Comparison of ENCODE assay signal across 18 cellular contexts in the genomic region with DNA sequence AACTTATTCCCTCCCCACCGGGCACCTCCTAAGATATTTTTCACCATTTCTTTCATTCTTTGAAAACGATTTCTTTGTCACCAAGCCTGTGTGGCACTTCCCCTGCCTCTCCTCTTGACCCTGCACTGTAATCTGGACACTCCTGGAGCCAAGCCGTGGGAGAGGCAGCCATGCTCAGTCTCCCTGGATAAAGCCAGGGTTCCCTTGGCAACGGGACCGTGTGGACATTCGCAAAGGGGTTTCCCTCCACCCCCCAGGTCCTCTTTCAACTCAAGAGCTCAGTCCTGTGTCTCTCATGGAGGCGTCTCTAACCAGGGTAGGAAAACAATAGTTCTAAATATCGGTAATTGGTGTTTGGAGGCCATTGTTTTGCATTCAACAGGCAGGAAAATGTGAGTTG. TPM values are rescaled to one million over a fixed set of nuclear protein-coding genes. Genes with fewer than 3 reads are reported as not detected.
A peak's percentile ranks its signal among the peaks of the same experiment; 100 is the strongest.
DNase-seq lines count a peak whose midpoint lies in the region; ATAC-seq, FAIRE-seq and TF ChIP-seq lines count a peak whose summit lies in the region.
"Had no signal": no experiment of that assay in that cellular context is flagged by ENCODE, and none has a peak within 500 bp of the region (broad histone marks: within the 10 kb centered on the region; RNA-seq: fewer than 3 reads in every experiment).

A gene with protein sequence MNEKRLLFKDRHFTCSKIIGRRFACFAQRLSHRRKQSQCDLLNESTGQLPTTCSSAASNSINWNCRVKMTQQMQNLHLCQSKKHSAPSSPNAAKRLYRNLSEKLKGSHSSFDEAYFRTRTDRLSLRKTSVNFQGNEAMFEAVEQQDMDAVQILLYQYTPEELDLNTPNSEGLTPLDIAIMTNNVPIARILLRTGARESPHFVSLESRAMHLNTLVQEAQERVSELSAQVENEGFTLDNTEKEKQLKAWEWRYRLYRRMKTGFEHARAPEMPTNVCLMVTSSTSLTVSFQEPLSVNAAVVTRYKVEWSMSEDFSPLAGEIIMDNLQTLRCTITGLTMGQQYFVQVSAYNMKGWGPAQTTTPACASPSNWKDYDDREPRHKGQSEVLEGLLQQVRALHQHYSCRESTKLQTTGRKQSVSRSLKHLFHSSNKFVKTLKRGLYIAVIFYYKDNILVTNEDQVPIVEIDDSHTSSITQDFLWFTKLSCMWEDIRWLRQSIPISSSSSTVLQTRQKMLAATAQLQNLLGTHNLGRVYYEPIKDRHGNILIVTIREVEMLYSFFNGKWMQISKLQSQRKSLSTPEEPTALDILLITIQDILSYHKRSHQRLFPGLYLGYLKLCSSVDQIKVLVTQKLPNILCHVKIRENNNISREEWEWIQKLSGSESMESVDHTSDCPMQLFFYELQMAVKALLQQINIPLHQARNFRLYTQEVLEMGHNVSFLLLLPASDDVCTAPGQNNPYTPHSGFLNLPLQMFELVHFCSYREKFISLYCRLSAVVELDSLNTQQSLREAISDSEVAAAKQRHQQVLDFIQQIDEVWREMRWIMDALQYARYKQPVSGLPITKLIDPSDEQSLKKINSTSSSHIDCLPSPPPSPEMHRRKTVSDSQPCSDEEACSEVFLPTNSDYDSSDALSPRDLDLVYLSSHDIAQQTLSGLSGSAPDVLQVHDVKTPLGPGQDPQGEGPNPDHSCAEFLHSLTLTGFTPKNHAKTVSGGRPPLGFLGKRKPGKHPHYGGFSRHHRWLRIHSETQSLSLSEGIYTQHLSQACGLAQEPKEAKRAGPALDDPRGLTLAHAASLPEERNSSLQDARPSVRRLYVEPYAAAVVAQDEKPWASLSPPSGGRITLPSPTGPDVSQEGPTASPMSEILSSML (plus strand): TSS at position 261 of the 400 bp plus-strand sequence. CDS start 59,193 bp downstream, outside the sequence.

- 40% methylated on average over 8 of the region's 8 CpGs for WGBS in urinary bladder

- H3K4me1 ChIP-seq in urinary bladder (ENCODE audit: insufficient read depth) (peaks cover 2% of the 10 kb centered on the region), left ventricle myocardium inferior (no peaks in the 10 kb centered on the region)

- H3K9me3 ChIP-seq in left ventricle myocardium inferior (replicated peaks): no peaks in the 10 kb centered on the region

- no peak within 1 kb of the TSS for H3K4me3 Mint-ChIP-seq in stimulated activated naive CD8-positive, alpha-beta T cell treated with anti-CD3 and anti-CD28 coated beads, Interleukin-15, amount 100 ng/mL, for 72 hours

- H3K27me3 Mint-ChIP-seq in stimulated activated naive CD8-positive, alpha-beta T cell treated with anti-CD3 and anti-CD28 coated beads, Interleukin-15, amount 100 ng/mL, for 72 hours: peaks cover 1% of the 10 kb centered on the region

- no peak for DNase-seq in stimulated activated naive CD8-positive, alpha-beta T cell treated with anti-CD3 and anti-CD28 coated beads, Interleukin-15, amount 100 ng/mL, for 72 hours
- DNase-seq in stimulated activated naive CD8-positive, alpha-beta T cell treated with anti-CD3 and anti-CD28 coated beads, Interleukin-15, Interleukin-2, amounts not matched to agents 100 U/mL and 50 U/mL, for 24 hours: no peak
- DNase-seq in midbrain (lab: John Stamatoyannopoulos, UW): peak; percentile 18
- no peak for DNase-seq in GM19239 (ENCODE audit: insufficient read length, low spot score)
- no peak for DNase-seq in frontal cortex (ENCODE audit: low spot score in 2 of 2)
- no peak for DNase-seq in left ventricle myocardium inferior
- DNase-seq: COR-L47, DMS153, KBM-7, NCI-H1105, NCI-H187, NCI-H524 had no signal

- H3K36me3 ChIP-seq in urinary bladder (ENCODE audit: insufficient read depth) (no peaks in the 10 kb centered on the region), left ventricle myocardium inferior (no peaks in the 10 kb centered on the region)

- H3K4me3 ChIP-seq in urinary bladder (ENCODE audit: low read depth, low read length): no peak within 1 kb of the TSS
- H3K4me3 ChIP-seq in left ventricle myocardium inferior: no peak within 1 kb of the TSS

- H3K27me3 ChIP-seq in left ventricle myocardium inferior (ENCODE audit: low read depth): peaks cover 13% of the 10 kb centered on the region

- no peak for ATAC-seq in stimulated activated naive CD8-positive, alpha-beta T cell treated with anti-CD3 and anti-CD28 coated beads, Interleukin-15, amount 100 ng/mL, for 72 hours
- ATAC-seq in stimulated activated naive CD8-positive, alpha-beta T cell treated with anti-CD3 and anti-CD28 coated beads, Interleukin-15, Interleukin-2, amounts not matched to agents 100 U/mL and 50 U/mL, for 24 hours: no peak
- ATAC-seq: HCT116 had no signal

- peak within 1 kb of the TSS; percentile 15 to 29 for H3K27ac Mint-ChIP-seq in stimulated activated naive CD8-positive, alpha-beta T cell treated with anti-CD3 and anti-CD28 coated beads, Interleukin-15, amount 100 ng/mL, for 72 hours

- no peaks in the 10 kb centered on the region for H3K9me3 Mint-ChIP-seq in stimulated activated naive CD8-positive, alpha-beta T cell treated with anti-CD3 and anti-CD28 coated beads, Interleukin-15, amount 100 ng/mL, for 72 hours

- H3K27ac ChIP-seq in cingulate gyrus (ENCODE audit: low read depth, low read length) (peak within 1 kb of the TSS; percentile 19), urinary bladder (ENCODE audit: low read depth) (peak within 1 kb of the TSS; percentile 66), left ventricle myocardium inferior (replicated peaks) (no peak within 1 kb of the TSS)
- H3K27ac ChIP-seq: C4-2B, HL-60 had no signal

- intact Hi-C loops in left ventricle myocardium inferior (cut with micrococcal nuclease): no loop called here

- TF ChIP-seq CTCF in left ventricle myocardium inferior (IDR thresholded peaks at IDR 0.05; ENCODE audit: borderline replicate concordance): no peak

- no peaks in the 10 kb centered on the region for H3K4me1 Mint-ChIP-seq in stimulated activated naive CD8-positive, alpha-beta T cell treated with anti-CD3 and anti-CD28 coated beads, Interleukin-15, amount 100 ng/mL, for 72 hours

- FAIRE-seq in GM19239 (lab: Jason Lieb, UNC) (no peak), frontal cortex (lab: Jason Lieb, UNC) (no peak)
- FAIRE-seq: A204.1 had no signal

RNA-seq across cellular contexts. Expression of the gene that starts here (rescaled TPM):
- total RNA-seq in urinary bladder (8.0 TPM), frontal cortex (2.4 TPM), left ventricle myocardium inferior (not detected)
- 1.1 TPM for polyA plus RNA-seq in urinary bladder
